ENCODE assay signal across 17 cellular contexts in genomic region chr15:99985878-99986277, GRCh38.
DNase-seq lines count a peak whose midpoint lies in the region; ATAC-seq, FAIRE-seq and TF ChIP-seq lines count a peak whose summit lies in the region.
"Had no signal": no experiment of that assay in that cellular context is flagged by ENCODE, and none has a peak within 500 bp of the region (broad histone marks: within the 10 kb centered on the region; RNA-seq: fewer than 3 reads in every experiment).

No MANE protein-coding gene starts in this region.

- no peak overlapping the region for H3K4ac ChIP-seq in mesenchymal stem cell (ENCODE audit: low read depth in 1 of 2, low read length in 2 of 2)

- H2BK120ac ChIP-seq in mesenchymal stem cell (ENCODE audit: low read depth, low read length): no peak overlapping the region

- TF ChIP-seq RAD21 in K562 (CRISPR knock-in tag; conservative IDR thresholded peaks at IDR 0.05 in 1 of 2, IDR thresholded peaks at IDR 0.05 in 1 of 2): no peak

- peaks cover 55% of the 10 kb centered on the region for H3K4me1 Mint-ChIP-seq in nephron progenitor cell

- peak overlapping the region in 1 of 2 experiments; percentile 58 for H2BK12ac ChIP-seq in mesenchymal stem cell (ENCODE audit: low read length in 2 of 2)

- H3K27ac Mint-ChIP-seq in nephron progenitor cell: no peak overlapping the region

- CTCF ChIA-PET in K562 (lab: Yijun Ruan, JAX; ENCODE audit: low intra/inter-chr PET ratio): no interaction called here

- 4% methylated on average over 4 of the region's 4 CpGs for WGBS in K562 (ENCODE audit: insufficient coverage, low coverage, missing lambda C conversion rate)
- 90% methylated on average over 4 of the region's 4 CpGs for WGBS in mesenchymal stem cell

- no peaks in the 10 kb centered on the region for H3K9me1 ChIP-seq in K562 (ENCODE audit: control insufficient read depth, insufficient read depth, low read length)

- no peak for TF ChIP-seq POLR2A in K562 (conservative IDR thresholded peaks at IDR 0.05)

- intact Hi-C loops in K562 (cut with micrococcal nuclease) (no loop called here), sciatic nerve (cut with DNase I) (no loop called here), colonic mucosa (cut with DNase I) (no loop called here), lower lobe of right lung (cut with DNase I) (no loop called here)

- H3K36me3 Mint-ChIP-seq in nephron progenitor cell (ENCODE audit: low read depth): no peaks in the 10 kb centered on the region

- TF ChIP-seq CTCF in K562 (IDR thresholded peaks at IDR 0.05 in 2 of 3, conservative IDR thresholded peaks at IDR 0.05 in 1 of 3; ENCODE audit: insufficient read depth in 2 of 3, low read depth in 1 of 3, low read length in 3 of 3): no peak
- no peak for TF ChIP-seq CTCF in colonic mucosa (IDR thresholded peaks at IDR 0.05)
- TF ChIP-seq CTCF in nephron progenitor cell (IDR thresholded peaks at IDR 0.05): no peak
- no peak for TF ChIP-seq CTCF in lower lobe of right lung (IDR thresholded peaks at IDR 0.05)

- H3K18ac ChIP-seq in mesenchymal stem cell (ENCODE audit: low read depth in 1 of 2, low read length in 2 of 2): peak overlapping the region in 1 of 2 experiments; percentile 38

- H3K4me2 ChIP-seq in BLaER1 (peak overlapping the region; percentile 65; the same call in 1 of the 2 replicates), K562 (ENCODE audit: insufficient read depth, low read length) (no peak overlapping the region), mesenchymal stem cell (ENCODE audit: low read length, poor library complexity, severe bottlenecking) (no peak overlapping the region)

- FAIRE-seq in K562 (lab: Jason Lieb, UNC): no peak
- FAIRE-seq: GM12891, GM18507, RCC 7860 had no signal

- no peaks in the 10 kb centered on the region for H4K20me1 ChIP-seq in BLaER1
- H4K20me1 ChIP-seq in K562 (replicated peaks; ENCODE audit: control insufficient read depth, insufficient read depth, low read length): no peaks in the 10 kb centered on the region

- H4K91ac ChIP-seq in mesenchymal stem cell (ENCODE audit: low read length): peak overlapping the region; percentile 19

- no peak for TF ChIP-seq EP300 in K562 (IDR thresholded peaks at IDR 0.05; ENCODE audit: low read length)

- no TSS peak for BruUV-seq in K562 (replicated peaks; lab: Mats Ljungman, UMichigan)

- H3K79me1 ChIP-seq in mesenchymal stem cell (replicated peaks; ENCODE audit: low read length, poor library complexity, severe bottlenecking): no peaks in the 10 kb centered on the region

- no peaks in the 10 kb centered on the region for H3K36me3 ChIP-seq in BLaER1
- no peaks in the 10 kb centered on the region for H3K36me3 ChIP-seq in K562 (ENCODE audit: control insufficient read depth, insufficient read depth, low read length)
- no peaks in the 10 kb centered on the region for H3K36me3 ChIP-seq in mesenchymal stem cell (ENCODE audit: control insufficient read depth in 1 of 2, insufficient read depth in 2 of 2, low read depth in 1 of 2, low read length in 2 of 2)
- no peaks in the 10 kb centered on the region for H3K36me3 ChIP-seq in colonic mucosa
- H3K36me3 ChIP-seq in lower lobe of right lung: no peaks in the 10 kb centered on the region

- H3K27ac ChIP-seq in BLaER1: peak overlapping the region; percentile 53; the same call in 1 of the 2 replicates
- H3K27ac ChIP-seq in K562 (ENCODE audit: extremely low read depth, low read depth, low read length): no peak overlapping the region; the same call in 2 of the 3 replicates
- no peak overlapping the region for H3K27ac ChIP-seq in mesenchymal stem cell (ENCODE audit: low read length, poor library complexity, severe bottlenecking)
- no peak overlapping the region for H3K27ac ChIP-seq in colonic mucosa
- H3K27ac ChIP-seq in lower lobe of right lung: no peak overlapping the region

- POLR2A ChIA-PET in K562 (lab: Yijun Ruan, JAX): no interaction called here

- H3K4me3 ChIP-seq in BLaER1 (no peak overlapping the region), K562 (no peak overlapping the region), mesenchymal stem cell (ENCODE audit: insufficient read depth in 1 of 2, low read depth in 1 of 2, low read length in 2 of 2) (no peak overlapping the region), colonic mucosa (no peak overlapping the region), lower lobe of right lung (no peak overlapping the region)

- H2BK5ac ChIP-seq in mesenchymal stem cell (ENCODE audit: low read depth, low read length, poor library complexity, severe bottlenecking): no peak overlapping the region

- no peak overlapping the region for H2AK5ac ChIP-seq in mesenchymal stem cell (ENCODE audit: low read length, severe bottlenecking)

- H4K8ac ChIP-seq in mesenchymal stem cell (ENCODE audit: low read length): peak overlapping the region; percentile 3

- no peak overlapping the region for H2BK15ac ChIP-seq in mesenchymal stem cell (ENCODE audit: low read depth, poor library complexity, severe bottlenecking)

- no peak overlapping the region for H2AFZ ChIP-seq in K562 (ENCODE audit: low read depth, low read length)
- H2AFZ ChIP-seq in mesenchymal stem cell (ENCODE audit: low read depth, low read length): no peak overlapping the region

- no peak overlapping the region for H3K23ac ChIP-seq in mesenchymal stem cell (ENCODE audit: low read length in 2 of 2)

- in situ Hi-C loops in K562 (cut with MboI): no loop called here

- H3K4me3 Mint-ChIP-seq in nephron progenitor cell: no peak overlapping the region

- H3K9ac ChIP-seq in BLaER1 (no peak overlapping the region), K562 (ENCODE audit: insufficient read depth in 1 of 2, low read depth in 2 of 2, low read length in 2 of 2) (no peak overlapping the region), mesenchymal stem cell (ENCODE audit: low read length) (no peak overlapping the region), colonic mucosa (ENCODE audit: low read depth in 2 of 2, low read length in 2 of 2) (no peak overlapping the region)

- H3K4me1 ChIP-seq in BLaER1: peaks cover 35% of the 10 kb centered on the region
- no peaks in the 10 kb centered on the region; a peak in 2 of 5 replicates for H3K4me1 ChIP-seq in K562 (replicated peaks in 1 of 2; ENCODE audit: control insufficient read depth in 2 of 2, insufficient read depth in 2 of 2, low read length in 2 of 2)
- peaks cover 19% of the 10 kb centered on the region for H3K4me1 ChIP-seq in mesenchymal stem cell (ENCODE audit: control insufficient read depth, insufficient read depth, low read depth, low read length)
- no peaks in the 10 kb centered on the region for H3K4me1 ChIP-seq in colonic mucosa
- peaks cover 6% of the 10 kb centered on the region for H3K4me1 ChIP-seq in lower lobe of right lung

- H3K14ac ChIP-seq in mesenchymal stem cell (ENCODE audit: low read length in 2 of 2): no peak overlapping the region

- peaks cover 6% of the 10 kb centered on the region for H3K27me3 Mint-ChIP-seq in nephron progenitor cell (ENCODE audit: low read depth, poor library complexity)

- no peak for DNase-seq in K562 (ENCODE audit: extremely low read depth in 1 of 4, low spot score in 3 of 4)
- no peak for DNase-seq in mesenchymal stem cell
- no peak for DNase-seq in sciatic nerve (ENCODE audit: low spot score)
- DNase-seq in colonic mucosa: no peak
- DNase-seq in nephron progenitor cell: no peak
- no peak for DNase-seq in NOMO-1 treated with dmso at 0.1 percent for 144 hours (lab: John Stamatoyannopoulos, UW; ENCODE audit: unreplicated experiment)
- DNase-seq in lower lobe of right lung: no peak
- DNase-seq: GF-D8, GOT3, NCI-H1436 treated with DMSO at 0.1 percent for 48 hours, NCI-H2081, NCI-H524, SHP77 had no signal

- H3K79me2 ChIP-seq in K562 (ENCODE audit: control insufficient read depth, insufficient read depth, low read length): no peaks in the 10 kb centered on the region

- H3K9me3 ChIP-seq in BLaER1 (peaks cover 13% of the 10 kb centered on the region), K562 (replicated peaks; ENCODE audit: control insufficient read depth, insufficient read depth, low read depth, low read length) (no peaks in the 10 kb centered on the region), mesenchymal stem cell (ENCODE audit: control insufficient read depth, low read length) (peaks cover 9% of the 10 kb centered on the region), colonic mucosa (no peaks in the 10 kb centered on the region), lower lobe of right lung (no peaks in the 10 kb centered on the region)

- H3K27me3 ChIP-seq in BLaER1: no peaks in the 10 kb centered on the region
- peaks cover 0 to 41% of the 10 kb centered on the region in 2 experiments; a peak in 4 of 5 replicates for H3K27me3 ChIP-seq in K562 (ENCODE audit: control insufficient read depth in 2 of 2, insufficient read depth in 2 of 2, low read length in 2 of 2)
- H3K27me3 ChIP-seq in mesenchymal stem cell (ENCODE audit: control insufficient read depth in 1 of 2, insufficient read depth in 1 of 2, low read length in 2 of 2): peaks cover 0 to 17% of the 10 kb centered on the region in 2 experiments
- no peaks in the 10 kb centered on the region for H3K27me3 ChIP-seq in colonic mucosa
- H3K27me3 ChIP-seq in lower lobe of right lung (ENCODE audit: low read depth): no peaks in the 10 kb centered on the region

- ATAC-seq in K562: no peak; the same call in 2 of the 3 replicates
- peak; percentile 8 for ATAC-seq in sciatic nerve
- no peak for ATAC-seq in lower lobe of right lung

- H3K9me3 Mint-ChIP-seq in nephron progenitor cell: peaks cover 10% of the 10 kb centered on the region

TF ChIP-seq in K562, 482 proteins besides CTCF, POLR2A, EP300 and RAD21 (continues in another document):
- TF ChIP-seq ELF2 (CRISPR knock-in tag; IDR thresholded peaks at IDR 0.05): no peak
- TF ChIP-seq, protein P1, sequence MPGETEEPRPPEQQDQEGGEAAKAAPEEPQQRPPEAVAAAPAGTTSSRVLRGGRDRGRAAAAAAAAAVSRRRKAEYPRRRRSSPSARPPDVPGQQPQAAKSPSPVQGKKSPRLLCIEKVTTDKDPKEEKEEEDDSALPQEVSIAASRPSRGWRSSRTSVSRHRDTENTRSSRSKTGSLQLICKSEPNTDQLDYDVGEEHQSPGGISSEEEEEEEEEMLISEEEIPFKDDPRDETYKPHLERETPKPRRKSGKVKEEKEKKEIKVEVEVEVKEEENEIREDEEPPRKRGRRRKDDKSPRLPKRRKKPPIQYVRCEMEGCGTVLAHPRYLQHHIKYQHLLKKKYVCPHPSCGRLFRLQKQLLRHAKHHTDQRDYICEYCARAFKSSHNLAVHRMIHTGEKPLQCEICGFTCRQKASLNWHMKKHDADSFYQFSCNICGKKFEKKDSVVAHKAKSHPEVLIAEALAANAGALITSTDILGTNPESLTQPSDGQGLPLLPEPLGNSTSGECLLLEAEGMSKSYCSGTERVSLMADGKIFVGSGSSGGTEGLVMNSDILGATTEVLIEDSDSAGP (CRISPR knock-in tag; IDR thresholded peaks at IDR 0.05): no peak
